Comparison of ENCODE assay signal across 8 cellular contexts in the genomic region with DNA sequence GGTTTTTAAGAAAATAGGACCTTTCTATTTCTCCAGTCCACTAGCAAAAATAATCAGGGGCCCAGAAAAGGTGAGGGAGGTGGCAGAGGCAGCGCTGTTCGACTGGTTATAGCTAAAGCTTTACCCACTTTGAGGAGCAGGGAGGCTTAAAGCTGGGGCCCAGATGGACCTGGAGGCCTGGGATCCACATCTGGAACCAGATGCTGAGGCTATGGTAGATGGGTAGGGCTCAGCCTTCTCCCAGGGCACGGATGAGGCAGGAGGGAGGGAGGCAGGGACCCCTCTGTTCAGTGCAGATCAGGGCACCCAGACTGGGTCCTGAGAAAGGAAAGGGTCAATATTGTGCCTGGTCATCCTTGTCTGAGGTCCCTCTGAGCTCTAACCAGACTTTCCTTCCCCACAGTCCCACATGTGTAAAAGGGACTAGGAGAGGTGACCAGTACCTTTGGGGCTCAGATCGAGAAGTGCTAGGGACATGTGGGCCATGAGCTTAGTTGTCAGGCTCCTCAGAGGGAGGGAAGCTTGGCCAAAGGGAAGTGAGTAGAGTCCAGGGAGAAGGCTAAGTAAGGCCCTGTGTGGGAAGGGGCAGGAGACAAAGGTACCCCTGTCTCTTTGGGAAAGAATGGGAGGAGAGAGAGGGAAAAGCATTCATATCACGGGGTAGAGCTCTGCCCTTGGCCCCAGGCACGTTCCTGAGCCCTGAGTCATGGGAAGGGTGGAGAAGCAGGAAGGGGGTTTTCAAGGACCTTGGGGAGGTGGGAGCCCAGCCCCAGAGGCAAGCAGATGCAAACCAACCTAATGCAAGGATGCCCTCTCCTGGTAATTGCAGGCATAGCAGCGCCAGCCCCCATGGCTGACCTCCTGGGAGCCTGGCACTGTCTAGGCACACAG. TPM values are rescaled to one million over a fixed set of nuclear protein-coding genes. Genes with fewer than 3 reads are reported as not detected.
A peak's percentile ranks its signal among the peaks of the same experiment; 100 is the strongest.
DNase-seq lines count a peak whose midpoint lies in the region; ATAC-seq, FAIRE-seq and TF ChIP-seq lines count a peak whose summit lies in the region.

No MANE protein-coding gene starts in this region.

- H3K27ac Mint-ChIP-seq in CD4-positive, alpha-beta memory T cell: peak overlapping the region; percentile 71 to 97 (median 91)

- no peaks in the 10 kb centered on the region for H3K9me3 ChIP-seq in CD4-positive, alpha-beta memory T cell (ENCODE audit: control insufficient read depth in 1 of 2, low read length in 2 of 2)
- H3K9me3 ChIP-seq in OCI-LY1 (ENCODE audit: low read length): no peaks in the 10 kb centered on the region
- H3K9me3 ChIP-seq in esophagus (ENCODE audit: control insufficient read depth in 2 of 2, insufficient read depth in 1 of 2, low read depth in 1 of 2, low read length in 1 of 2): no peaks in the 10 kb centered on the region

- no peak overlapping the region for H3K4me2 ChIP-seq in OCI-LY1 (ENCODE audit: low read length)

- H3K27ac ChIP-seq in CD4-positive, alpha-beta memory T cell (ENCODE audit: low read depth, low read length): no peak overlapping the region
- no peak overlapping the region for H3K27ac ChIP-seq in OCI-LY1 (ENCODE audit: low read depth, low read length, poor library complexity, severe bottlenecking)
- peak overlapping the region; percentile 83 to 99 for H3K27ac ChIP-seq in esophagus (ENCODE audit: low read depth in 2 of 2, low read length in 1 of 2)

- no peak overlapping the region for H2AFZ ChIP-seq in OCI-LY1 (ENCODE audit: low read length)

- H3K4me1 ChIP-seq in CD4-positive, alpha-beta memory T cell (ENCODE audit: insufficient read depth, low read length): peaks cover 51% of the 10 kb centered on the region
- H3K4me1 ChIP-seq in OCI-LY1 (ENCODE audit: insufficient read depth, low read length, severe bottlenecking) (peaks cover 11% of the 10 kb centered on the region), esophagus (ENCODE audit: control insufficient read depth in 2 of 2, insufficient read depth in 2 of 2, low read length in 1 of 2) (peaks cover 19 to 36% of the 10 kb centered on the region in 2 donors)

- ATAC-seq in HG02981 (IDR thresholded peaks at IDR 0.05; ENCODE audit: unreplicated experiment): no peak

- POLR2A ChIA-PET in CD4-positive, alpha-beta memory T cell (lab: Charles Lee; ENCODE audit: partially characterized antibody): interaction anchor here (1.1 to 21.9 kb wide), 3 partner anchors 8 to 32 kb away, joined by 3 to 527 read pairs (median 110); a partner anchor contains a TSS

- no peaks in the 10 kb centered on the region for H3K79me2 ChIP-seq in OCI-LY1 (ENCODE audit: insufficient read depth, low read length)

- H3K4me1 Mint-ChIP-seq in CD4-positive, alpha-beta memory T cell: peaks cover 26 to 55% (median 46%) of the 10 kb centered on the region in 4 donors

- H3K9me3 Mint-ChIP-seq in CD4-positive, alpha-beta memory T cell: peaks cover 0 to 3% (median 0%) of the 10 kb centered on the region in 8 donors

- DNase-seq in CD4-positive, alpha-beta memory T cell: peak; percentile 62 to 78 (median 69)
- peak; percentile 91 for DNase-seq in HTR-8/SVneo (ENCODE audit: insufficient read length, low spot score)
- peak; percentile 83 for DNase-seq in activated T-cell treated with anti-CD3 and anti-CD28 coated beads, Interleukin-2, amount 50 U/mL, for 1 hour
- DNase-seq in myocyte (ENCODE audit: low read depth): peak; percentile 96
- DNase-seq in stimulated activated CD8-positive, alpha-beta memory T cell treated with anti-CD3 and anti-CD28 coated beads, Interleukin-7, amount 100 ng/mL, for 1 hour (ENCODE audit: low read depth in 2 of 2): peak; percentile 55 to 72

- peaks cover 13% of the 10 kb centered on the region for H3K36me3 ChIP-seq in CD4-positive, alpha-beta memory T cell (ENCODE audit: insufficient read depth, low read length)
- H3K36me3 ChIP-seq in OCI-LY1 (ENCODE audit: insufficient read depth, low read length): no peaks in the 10 kb centered on the region
- peaks cover 12 to 23% of the 10 kb centered on the region in 2 donors for H3K36me3 ChIP-seq in esophagus (ENCODE audit: control insufficient read depth in 2 of 2, insufficient read depth in 2 of 2, low read length in 1 of 2)

- H4K20me1 ChIP-seq in OCI-LY1 (ENCODE audit: insufficient read depth, low read length): no peaks in the 10 kb centered on the region

- peak; percentile 95 for TF ChIP-seq CTCF in OCI-LY1 (IDR thresholded peaks at IDR 0.05; ENCODE audit: low read length)

- peak overlapping the region in 4 of 8 donors; percentile 18 to 57 (median 46) for H3K4me3 Mint-ChIP-seq in CD4-positive, alpha-beta memory T cell

- H3K9ac ChIP-seq in OCI-LY1 (ENCODE audit: low read length): no peak overlapping the region

- no peak overlapping the region for H3K4me3 ChIP-seq in CD4-positive, alpha-beta memory T cell (ENCODE audit: low read length in 2 of 2)
- H3K4me3 ChIP-seq in OCI-LY1 (ENCODE audit: low read depth, low read length, poor library complexity, severe bottlenecking): no peak overlapping the region
- H3K4me3 ChIP-seq in esophagus (ENCODE audit: low read depth in 1 of 2, low read length in 2 of 2): no peak overlapping the region

- no peaks in the 10 kb centered on the region for H3K27me3 ChIP-seq in CD4-positive, alpha-beta memory T cell (ENCODE audit: insufficient read depth, low read length)
- H3K27me3 ChIP-seq in OCI-LY1 (ENCODE audit: insufficient read depth, low read length) (0 out of 2 replicates have a peak, but pooled peaks cover 4% of the 10 kb centered on the region), esophagus (ENCODE audit: control insufficient read depth in 1 of 2, insufficient read depth in 2 of 2, low read length in 2 of 2) (no peaks in the 10 kb centered on the region)

- H3K36me3 Mint-ChIP-seq in CD4-positive, alpha-beta memory T cell: peaks cover 0 to 33% of the 10 kb centered on the region in 2 donors

- CTCF ChIA-PET in CD4-positive, alpha-beta memory T cell (lab: Charles Lee; ENCODE audit: partially characterized antibody): interaction anchor here (0.5 to 13.7 kb wide), 14 partner anchors 10 to 969 kb away, joined by 3 to 716 read pairs (median 14); a partner anchor contains a TSS

- no peak for FAIRE-seq in HTR-8/SVneo (lab: Jason Lieb, UNC)

- H3F3A ChIP-seq in OCI-LY1 (ENCODE audit: insufficient read depth, low read length): no peaks in the 10 kb centered on the region

- H3K9me2 ChIP-seq in OCI-LY1 (ENCODE audit: low read depth, low read length): no peaks in the 10 kb centered on the region

- WGBS in esophagus, 2 donors: 23 to 29% methylated on average over 7 of the region's 7 CpGs

- intact Hi-C loops in CD4-positive, alpha-beta memory T cell (cut with micrococcal nuclease): loop anchor here (1.0 kb wide), 2 partner anchors 34 to 40 kb away; no protein-coding TSS in a partner anchor

- no peaks in the 10 kb centered on the region for H3K27me3 Mint-ChIP-seq in CD4-positive, alpha-beta memory T cell

RNA-seq across cellular contexts. Expression of a gene that starts 15.4 kb away (rescaled TPM):
- total RNA-seq in CD4-positive, alpha-beta memory T cell: 10 to 100 TPM; 29.7 to 33.8 TPM
- 10 to 100 TPM; 19.1 to 47.1 TPM for polyA plus RNA-seq in CD4-positive, alpha-beta memory T cell
- 100 to 1,000 TPM; 183 to 230 TPM for polyA plus RNA-seq in esophagus
- 1,328 and 1,573 TPM in 2 replicates for total RNA-seq in myocyte
- polyA plus RNA-seq in myocyte (2012): 603 TPM

RNA-seq across cellular contexts. Expression of a gene that starts 23.5 kb away (rescaled TPM):
- total RNA-seq in CD4-positive, alpha-beta memory T cell: 1 to 10 TPM; 1.2 TPM
- polyA plus RNA-seq in CD4-positive, alpha-beta memory T cell: 1 to 10 TPM in 1 of 2 donors, under 1 TPM in 1; 0.88 to 1.3 TPM
- polyA plus RNA-seq in esophagus: 10 to 100 TPM; 23.8 to 24.9 TPM
- 1.0 and 1.6 TPM in 2 replicates for total RNA-seq in myocyte
- polyA plus RNA-seq in myocyte (2012): 1.1 TPM

RNA-seq across cellular contexts. Expression of a gene that starts 47.7 kb away (rescaled TPM):
- not detected for total RNA-seq in CD4-positive, alpha-beta memory T cell
- not detected for polyA plus RNA-seq in CD4-positive, alpha-beta memory T cell
- polyA plus RNA-seq in esophagus: under 1 TPM; 0.36 to 0.59 TPM
- total RNA-seq in myocyte: 3.2 and 4.5 TPM in 2 replicates
- polyA plus RNA-seq in myocyte (2012): 6.5 TPM

Comparison
In these comparisons a context has a peak if more than half of its experiments do, and no peak if none do; other contexts are left out.
1. H3K27ac ChIP-seq: peak in esophagus (2 of 2); none in CD4-positive, alpha-beta memory T cell (single experiment) and OCI-LY1 (single experiment).
2. RNA of a gene that starts 15.4 kb away (total RNA-seq): 1,328 to 1,573 TPM in myocyte; 29.7 to 33.8 TPM in CD4-positive, alpha-beta memory T cell; every median in the first group is over 10 times any median in the second.
3. Peak in every context shown above with its lines, with median percentiles within 50 percentile points of each other: DNase-seq.